ENCODE assay signal across 1 cellular context in genomic region chr4:182189107-182189878, GRCh38.
TF ChIP-seq lines count a peak whose summit lies in the region.

No MANE protein-coding gene starts in this region.

TF ChIP-seq in GM23338, 12 proteins besides CTCF, POLR2A, EP300 and RAD21 (continued from another document):
- TF ChIP-seq ZNF462 (CRISPR knock-in tag; IDR thresholded peaks at IDR 0.05) (no peak), ZNF331 (CRISPR knock-in tag; IDR thresholded peaks at IDR 0.05; ENCODE audit: low read depth) (no peak), STAT1 (IDR thresholded peaks at IDR 0.05; ENCODE audit: unreplicated experiment) (no peak), ZNF114 (CRISPR knock-in tag; IDR thresholded peaks at IDR 0.05) (no peak)
